19 cellular contexts compared by ENCODE assay signal in the genomic region with DNA sequence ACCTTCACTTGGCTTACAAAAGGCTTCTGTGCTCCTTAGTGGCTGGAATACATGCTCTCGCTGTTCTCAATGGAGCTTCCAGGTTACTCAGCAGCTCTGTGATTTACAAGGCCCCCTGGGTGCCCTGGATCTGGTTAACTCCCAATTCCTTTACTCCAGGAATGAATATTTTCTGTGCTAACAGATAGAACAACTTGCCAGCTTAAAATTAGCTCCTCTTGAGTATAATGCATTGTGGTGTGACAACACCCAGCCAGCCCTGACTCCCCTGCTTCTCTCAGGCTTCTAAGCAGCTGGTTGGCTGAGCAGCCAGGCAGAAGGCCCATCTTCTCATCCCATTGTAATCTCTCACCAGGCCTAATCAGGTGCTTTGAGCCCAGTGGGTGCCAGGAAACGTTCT.
DNase-seq lines count a peak whose midpoint lies in the region; ATAC-seq and TF ChIP-seq lines count a peak whose summit lies in the region.
"Had no signal": no experiment of that assay in that cellular context is flagged by ENCODE, and none has a peak within 500 bp of the region (broad histone marks: within the 10 kb centered on the region; RNA-seq: fewer than 3 reads in every experiment).

No MANE protein-coding gene starts in this region.

- no peak overlapping the region for H3K56ac ChIP-seq in H9 (ENCODE audit: insufficient read length, low read depth, low read length)

- WGBS in H9 (ENCODE audit: extremely low coverage, insufficient read length, low lambda C conversion rate) = no CpG with 5 or more reads among the region's 2 CpGs
- 37% methylated on average over 2 of the region's 2 CpGs for WGBS in right cardiac atrium

- no peak overlapping the region for H2BK20ac ChIP-seq in H9 (ENCODE audit: low read depth, low read length, poor library complexity, severe bottlenecking)

- no peak overlapping the region for H2BK15ac ChIP-seq in H9 (ENCODE audit: low read depth, low read length)

- H2BK5ac ChIP-seq in H9 (ENCODE audit: insufficient read length, low read length) = no peak overlapping the region

- H3K27me3 Mint-ChIP-seq in H9 (ENCODE audit: low read depth) (peaks cover 4% of the 10 kb centered on the region), WTC11 (ENCODE audit: low read depth) (no peaks in the 10 kb centered on the region)
- peaks cover 5% of the 10 kb centered on the region for H3K27me3 Mint-ChIP-seq in activated naive CD4-positive, alpha-beta T cell treated with anti-CD3 and anti-CD28 coated beads, Interleukin-2, amount 10 ng/mL, durations not matched to agents 7 days and 5 days
- H3K27me3 Mint-ChIP-seq: stimulated activated memory B cell treated with anti-CD40 and anti-IgM and Interleukin-4, amounts not matched to agents 10 μg/mL and 1 μg/mL and 100 μg/mL, for 72 hours had no signal

- H3T11ph ChIP-seq in H9 (ENCODE audit: low read length) = no peak overlapping the region

- H2BK12ac ChIP-seq in H9 (ENCODE audit: insufficient read length, low read depth, low read length) = no peak overlapping the region

- H3K9ac ChIP-seq in H9 (ENCODE audit: extremely low read depth, insufficient read length, low read length) = no peak overlapping the region
- H3K9ac ChIP-seq: BLaER1 treated with 17β-estradiol and CSF1 and Interleukin-3, amounts not matched to agents 10 nM and 100 nM had no signal

- H3K9me3 Mint-ChIP-seq in H9 (no peaks in the 10 kb centered on the region), WTC11 (no peaks in the 10 kb centered on the region)
- H3K9me3 Mint-ChIP-seq in activated naive CD4-positive, alpha-beta T cell treated with anti-CD3 and anti-CD28 coated beads, Interleukin-2, amount 10 ng/mL, durations not matched to agents 7 days and 5 days = no peaks in the 10 kb centered on the region
- H3K9me3 Mint-ChIP-seq: activated B cell treated with CpG ODN at 0.5 μM for 24 hours; IgD-negative memory B cell; stimulated activated memory B cell treated with anti-CD40 and anti-IgM and Interleukin-4, amounts not matched to agents 10 μg/mL and 1 μg/mL and 100 μg/mL, for 72 hours had no signal

- H4K8ac ChIP-seq in H9 (replicated peaks; ENCODE audit: insufficient read length, low read depth, low read length) = no peak overlapping the region

- H3K79me1 ChIP-seq in H9 (ENCODE audit: insufficient read depth, low read depth, low read length, poor library complexity, severe bottlenecking) = no peaks in the 10 kb centered on the region

- no peaks in the 10 kb centered on the region for H3K36me3 Mint-ChIP-seq in H9 (ENCODE audit: insufficient read depth in 1 of 3, low read depth in 3 of 3)
- H3K36me3 Mint-ChIP-seq in WTC11 = no peaks in the 10 kb centered on the region
- no peaks in the 10 kb centered on the region for H3K36me3 Mint-ChIP-seq in activated naive CD4-positive, alpha-beta T cell treated with anti-CD3 and anti-CD28 coated beads, Interleukin-2, amount 10 ng/mL, durations not matched to agents 7 days and 5 days
- H3K36me3 Mint-ChIP-seq: IgD-negative memory B cell; stimulated activated memory B cell treated with anti-CD40 and anti-IgM and Interleukin-4, amounts not matched to agents 10 μg/mL and 1 μg/mL and 100 μg/mL, for 72 hours had no signal

- H2BK120ac ChIP-seq in H9 (ENCODE audit: low read depth, low read length, poor library complexity, severe bottlenecking) = no peak overlapping the region

- H3K4me3 ChIP-seq in right cardiac atrium (ENCODE audit: low read length) = no peak overlapping the region
- H3K4me3 ChIP-seq: BLaER1 treated with 17β-estradiol and CSF1 and Interleukin-3, amounts not matched to agents 10 nM and 100 nM; spleen; tibial nerve had no signal

- peaks cover 5% of the 10 kb centered on the region; the same call in 1 of the 2 replicates for H3K4me1 ChIP-seq in H9 (ENCODE audit: insufficient read depth, low read length)
- H3K4me1 ChIP-seq in right cardiac atrium (ENCODE audit: control insufficient read depth, insufficient read depth, low read length) = no peaks in the 10 kb centered on the region
- H3K4me1 ChIP-seq: BLaER1 treated with 17β-estradiol and CSF1 and Interleukin-3, amounts not matched to agents 10 nM and 100 nM; spleen; tibial nerve had no signal

- H3K9me3 ChIP-seq in H9 (ENCODE audit: control insufficient read depth, low read depth, low read length) (no peaks in the 10 kb centered on the region), right cardiac atrium (ENCODE audit: control insufficient read depth, low read length) (no peaks in the 10 kb centered on the region)
- H3K9me3 ChIP-seq: BLaER1 treated with 17β-estradiol and CSF1 and Interleukin-3, amounts not matched to agents 10 nM and 100 nM; spleen; tibial nerve had no signal

- no peaks in the 10 kb centered on the region for H3K79me2 ChIP-seq in H9 (ENCODE audit: insufficient read depth, low read length)

- POLR2A ChIA-PET in WTC11 (lab: Charles Lee) = no interaction called here

- H3K23me2 ChIP-seq in H9 (ENCODE audit: insufficient read length, low read depth, low read length, poor library complexity, severe bottlenecking) = no peaks in the 10 kb centered on the region

- H3K4me1 Mint-ChIP-seq in H9 (peaks cover 16 to 23% of the 10 kb centered on the region in 2 experiments), WTC11 (peaks cover 24% of the 10 kb centered on the region)
- no peaks in the 10 kb centered on the region for H3K4me1 Mint-ChIP-seq in activated naive CD4-positive, alpha-beta T cell treated with anti-CD3 and anti-CD28 coated beads, Interleukin-2, amount 10 ng/mL, durations not matched to agents 7 days and 5 days
- H3K4me1 Mint-ChIP-seq: activated B cell treated with CpG ODN at 0.5 μM for 24 hours; IgD-negative memory B cell; stimulated activated memory B cell treated with anti-CD40 and anti-IgM and Interleukin-4, amounts not matched to agents 10 μg/mL and 1 μg/mL and 100 μg/mL, for 72 hours had no signal

- H2AFZ ChIP-seq in H9 (ENCODE audit: low read length) = peak overlapping the region; percentile 45

- DNase-seq in H9 (peak; percentile 32), WTC11 (ENCODE audit: low spot score) (no peak), right cardiac atrium (peak; percentile 21 to 73 (median 56)), sciatic nerve (ENCODE audit: low spot score) (no peak), NCI-H1105 (lab: John Stamatoyannopoulos, UW) (no peak), globus pallidus (ENCODE audit: low spot score) (no peak)
- DNase-seq in activated naive CD4-positive, alpha-beta T cell treated with anti-CD3 and anti-CD28 coated beads, Interleukin-2, amount 10 ng/mL, durations not matched to agents 7 days and 5 days = no peak
- DNase-seq: activated B cell treated with CpG ODN at 0.5 μM for 24 hours; activated gamma-delta T cell treated with Interleukin-2 at 50 U/mL for 16 hours; aorta; DMS153; glutamatergic neuron; kidney; NK-92 treated with Interleukin-12 subunit alpha and Interleukin-12 subunit beta, amount 100 ng/mL, for 24 hours; spleen had no signal

- no peak overlapping the region for H3K18ac ChIP-seq in H9 (ENCODE audit: insufficient read length, low read depth, low read length)

- no peak overlapping the region for H3K23ac ChIP-seq in H9 (ENCODE audit: insufficient read length, low read depth, low read length)

- H3K27ac Mint-ChIP-seq in H9 (peak overlapping the region in 2 of 3 experiments; percentile 51 to 66; a peak in 1 of 7 replicates), WTC11 (no peak overlapping the region)
- H3K27ac Mint-ChIP-seq in activated naive CD4-positive, alpha-beta T cell treated with anti-CD3 and anti-CD28 coated beads, Interleukin-2, amount 10 ng/mL, durations not matched to agents 7 days and 5 days = no peak overlapping the region
- H3K27ac Mint-ChIP-seq: activated B cell treated with CpG ODN at 0.5 μM for 24 hours; IgD-negative memory B cell; stimulated activated memory B cell treated with anti-CD40 and anti-IgM and Interleukin-4, amounts not matched to agents 10 μg/mL and 1 μg/mL and 100 μg/mL, for 72 hours had no signal

- no peak overlapping the region for H4K5ac ChIP-seq in H9 (ENCODE audit: insufficient read length, low read depth, low read length)

- H3K4me2 ChIP-seq in H9 (ENCODE audit: insufficient read depth, insufficient read length, low read length) = no peak overlapping the region
- H3K4me2 ChIP-seq: BLaER1 treated with 17β-estradiol and CSF1 and Interleukin-3, amounts not matched to agents 10 nM and 100 nM had no signal

- H3K4me3 Mint-ChIP-seq in H9 = no peak overlapping the region
- no peak overlapping the region for H3K4me3 Mint-ChIP-seq in WTC11
- no peak overlapping the region for H3K4me3 Mint-ChIP-seq in activated naive CD4-positive, alpha-beta T cell treated with anti-CD3 and anti-CD28 coated beads, Interleukin-2, amount 10 ng/mL, durations not matched to agents 7 days and 5 days
- H3K4me3 Mint-ChIP-seq: activated B cell treated with CpG ODN at 0.5 μM for 24 hours; IgD-negative memory B cell; stimulated activated memory B cell treated with anti-CD40 and anti-IgM and Interleukin-4, amounts not matched to agents 10 μg/mL and 1 μg/mL and 100 μg/mL, for 72 hours had no signal

- no peaks in the 10 kb centered on the region for H4K20me1 ChIP-seq in H9 (ENCODE audit: control insufficient read depth, insufficient read depth, insufficient read length)
- H4K20me1 ChIP-seq: BLaER1 treated with 17β-estradiol and CSF1 and Interleukin-3, amounts not matched to agents 10 nM and 100 nM had no signal

- no peak overlapping the region for H2AK5ac ChIP-seq in H9 (ENCODE audit: insufficient read length, low read length)

- intact Hi-C loops in right cardiac atrium (cut with DNase I) = no loop called here
- intact Hi-C loops in sciatic nerve (cut with DNase I) = no loop called here

- H3K14ac ChIP-seq in H9 (ENCODE audit: insufficient read depth, low read length) = no peak overlapping the region

- no peak overlapping the region for H4K91ac ChIP-seq in H9 (ENCODE audit: insufficient read length, low read depth, low read length)

- no peak overlapping the region for H3K27ac ChIP-seq in H9 (ENCODE audit: insufficient read length, low read depth, low read length)
- H3K27ac ChIP-seq in right cardiac atrium (ENCODE audit: low read length) = peak overlapping the region; percentile 37
- H3K27ac ChIP-seq: BLaER1 treated with 17β-estradiol and CSF1 and Interleukin-3, amounts not matched to agents 10 nM and 100 nM; spleen; tibial nerve had no signal

- H3K4ac ChIP-seq in H9 (ENCODE audit: low read depth, low read length) = no peak overlapping the region

- H3K27me3 ChIP-seq in H9 (ENCODE audit: insufficient read depth, low read length) (no peaks in the 10 kb centered on the region), right cardiac atrium (ENCODE audit: control insufficient read depth, insufficient read depth) (no peaks in the 10 kb centered on the region)
- H3K27me3 ChIP-seq: BLaER1 treated with 17β-estradiol and CSF1 and Interleukin-3, amounts not matched to agents 10 nM and 100 nM; spleen; tibial nerve had no signal

- peak; percentile 81 for ATAC-seq in WTC11
- peak; percentile 84 to 86 for ATAC-seq in right cardiac atrium
- peak; percentile 69 for ATAC-seq in sciatic nerve

- CTCF ChIA-PET in WTC11 (lab: Charles Lee) = no interaction called here
- CTCF ChIA-PET in activated naive CD4-positive, alpha-beta T cell treated with anti-CD3 and anti-CD28 coated beads, Interleukin-2, amount 10 ng/mL, durations not matched to agents 7 days and 5 days (lab: Charles Lee) = no interaction called here

- TF ChIP-seq CTCF in H9 (conservative IDR thresholded peaks at IDR 0.05) = no peak
- no peak for TF ChIP-seq CTCF in WTC11 (IDR thresholded peaks at IDR 0.05)

TF ChIP-seq in WTC11, 78 proteins besides CTCF, POLR2A, EP300 and RAD21 (continues in another document):
- TF ChIP-seq TEAD4 (CRISPR knock-in tag; IDR thresholded peaks at IDR 0.05) = no peak

Comparison
In these comparisons a context has a peak if more than half of its experiments do, and no peak if none do; other contexts are left out.
1. DNase-seq: peak in H9 (single experiment) and right cardiac atrium (3 of 3); none in WTC11 (single experiment), sciatic nerve (single experiment), NCI-H1105 (single experiment), globus pallidus (single experiment) and activated naive CD4-positive, alpha-beta T cell treated with anti-CD3 and anti-CD28 coated beads, Interleukin-2, amount 10 ng/mL, durations not matched to agents 7 days and 5 days (single experiment).
2. H3K27ac Mint-ChIP-seq: peak in H9 (2 of 3); none in WTC11 (single experiment) and activated naive CD4-positive, alpha-beta T cell treated with anti-CD3 and anti-CD28 coated beads, Interleukin-2, amount 10 ng/mL, durations not matched to agents 7 days and 5 days (single experiment).
3. Peak in every context shown above with its lines, with median percentiles within 50 percentile points of each other: ATAC-seq.